ENCODE assay signal across 14 cellular contexts in the genomic region with DNA sequence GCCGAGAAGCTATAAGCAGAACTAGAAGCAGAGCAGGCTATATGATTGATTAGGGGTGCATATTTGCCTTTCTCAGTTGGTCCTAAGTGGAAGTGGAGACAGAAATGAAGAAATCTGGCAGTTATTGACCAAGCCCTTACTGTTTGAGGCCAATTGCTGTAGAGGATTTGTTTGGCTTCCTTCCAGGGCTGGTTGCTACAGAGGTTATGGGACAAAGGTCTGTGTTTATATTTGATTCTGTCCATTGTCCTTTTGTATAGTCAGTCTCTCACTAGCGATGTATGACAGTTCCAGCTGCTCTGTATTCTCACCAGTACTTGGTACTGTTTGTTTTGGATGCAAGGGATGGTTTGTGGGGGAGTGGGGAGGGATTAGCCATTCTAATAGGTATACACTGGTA. TPM values are rescaled to one million over a fixed set of nuclear protein-coding genes. Genes with fewer than 3 reads are reported as not detected.
A peak's percentile ranks its signal among the peaks of the same experiment; 100 is the strongest.
DNase-seq lines count a peak whose midpoint lies in the region; ATAC-seq and TF ChIP-seq lines count a peak whose summit lies in the region.
"Had no signal": no experiment of that assay in that cellular context is flagged by ENCODE, and none has a peak within 500 bp of the region (broad histone marks: within the 10 kb centered on the region; RNA-seq: fewer than 3 reads in every experiment).

No MANE protein-coding gene starts in this region.

- H3K4me3 Mint-ChIP-seq in activated naive CD4-positive, alpha-beta T cell treated with anti-CD3 and anti-CD28 coated beads, Interleukin-2, amount 10 ng/mL, durations not matched to agents 7 days and 5 days, result no peak overlapping the region

- no peak overlapping the region for H3K4me3 ChIP-seq in right lobe of liver
- H3K4me3 ChIP-seq: breast epithelium, psoas muscle had no signal

- H3K27ac ChIP-seq in right lobe of liver, result no peak overlapping the region
- H3K27ac ChIP-seq: breast epithelium, psoas muscle had no signal

- H3K9me3 ChIP-seq in right lobe of liver, result no peaks in the 10 kb centered on the region
- H3K9me3 ChIP-seq: breast epithelium, psoas muscle had no signal

- 11% methylated on average over 2 of the region's 2 CpGs for WGBS in right lobe of liver (ENCODE audit: insufficient coverage, low coverage, low lambda C conversion rate, missing lambda C conversion rate)

- no peaks in the 10 kb centered on the region for H3K4me1 Mint-ChIP-seq in activated naive CD4-positive, alpha-beta T cell treated with anti-CD3 and anti-CD28 coated beads, Interleukin-2, amount 10 ng/mL, durations not matched to agents 7 days and 5 days

- H3K27me3 Mint-ChIP-seq in activated naive CD4-positive, alpha-beta T cell treated with anti-CD3 and anti-CD28 coated beads, Interleukin-2, amount 10 ng/mL, durations not matched to agents 7 days and 5 days, result peaks cover 45% of the 10 kb centered on the region

- no peak for TF ChIP-seq CTCF in right lobe of liver (IDR thresholded peaks at IDR 0.05)

- H3K36me3 ChIP-seq in right lobe of liver, result no peaks in the 10 kb centered on the region
- H3K36me3 ChIP-seq: breast epithelium had no signal

- H3K9me3 Mint-ChIP-seq in activated naive CD4-positive, alpha-beta T cell treated with anti-CD3 and anti-CD28 coated beads, Interleukin-2, amount 10 ng/mL, durations not matched to agents 7 days and 5 days, result no peaks in the 10 kb centered on the region

- CTCF ChIA-PET in activated naive CD4-positive, alpha-beta T cell treated with anti-CD3 and anti-CD28 coated beads, Interleukin-2, amount 10 ng/mL, durations not matched to agents 7 days and 5 days (lab: Charles Lee), result interaction anchor here (0.9 to 1.1 kb wide), 2 partner anchors 15 to 82 kb away, joined by 3 to 4 read pairs; no protein-coding TSS in a partner anchor

- DNase-seq in DMS153 treated with DMSO at 0.1 percent for 48 hours (lab: John Stamatoyannopoulos, UW; ENCODE audit: unreplicated experiment), result peak; percentile 49
- DNase-seq in NCI-H146 (lab: John Stamatoyannopoulos, UW), result peak; percentile 94
- DNase-seq in NOMO-1 treated with dmso at 0.1 percent for 144 hours (lab: John Stamatoyannopoulos, UW; ENCODE audit: unreplicated experiment), result peak; percentile 85
- DNase-seq in right lobe of liver, result peak in 1 of 3 donors; percentile 83
- DNase-seq in hippocampal formation (lab: John Stamatoyannopoulos, UW), result no peak
- DNase-seq in activated naive CD4-positive, alpha-beta T cell treated with anti-CD3 and anti-CD28 coated beads, Interleukin-2, amount 10 ng/mL, durations not matched to agents 7 days and 5 days, result no peak
- no peak for DNase-seq in hypothalamus (lab: John Stamatoyannopoulos, UW)
- DNase-seq: activated naive CD4-positive, alpha-beta T cell; foreskin fibroblast; NCI-H226; psoas muscle; stimulated activated CD4-positive, alpha-beta T cell treated with anti-CD3 and anti-CD28 coated beads, Interleukin-1b, Interleukin-23, amount 100 ng/mL, for 48 hours had no signal

- H3K27me3 ChIP-seq in right lobe of liver, result no peaks in the 10 kb centered on the region

- intact Hi-C loops in right lobe of liver (cut with DNase I), result no loop called here

- peak; percentile 93 to 95 (median 94) for ATAC-seq in right lobe of liver
- no peak for ATAC-seq in HG03097 (IDR thresholded peaks at IDR 0.05; ENCODE audit: low FRiP score, unreplicated experiment)
- ATAC-seq: psoas muscle had no signal

- H3K4me1 ChIP-seq in right lobe of liver, result peaks cover 0 to 21% (median 8%) of the 10 kb centered on the region in 4 donors
- H3K4me1 ChIP-seq: breast epithelium, psoas muscle had no signal

- no peak overlapping the region for H3K27ac Mint-ChIP-seq in activated naive CD4-positive, alpha-beta T cell treated with anti-CD3 and anti-CD28 coated beads, Interleukin-2, amount 10 ng/mL, durations not matched to agents 7 days and 5 days

- H3K36me3 Mint-ChIP-seq in activated naive CD4-positive, alpha-beta T cell treated with anti-CD3 and anti-CD28 coated beads, Interleukin-2, amount 10 ng/mL, durations not matched to agents 7 days and 5 days, result no peaks in the 10 kb centered on the region

- no peak for TF ChIP-seq POLR2A in right lobe of liver (IDR thresholded peaks at IDR 0.05)

RNA-seq across cellular contexts. Expression of a gene that starts 7.3 kb away (rescaled TPM):
- total RNA-seq in right lobe of liver, result under 1 TPM in 4 of 6 experiments, not detected in 2; 0.09 to 0.53 (median 0.28) TPM

RNA-seq across cellular contexts. Expression of a gene that starts 55.2 kb away (rescaled TPM):
- total RNA-seq in right lobe of liver, result 10 to 100 TPM; 11.5 to 22.2 (median 16.1) TPM

Comparison
In these comparisons a context has a peak if more than half of its experiments do, and no peak if none do; other contexts are left out.
1. DNase-seq: peak in DMS153 treated with DMSO at 0.1 percent for 48 hours (single experiment), NCI-H146 (single experiment) and NOMO-1 treated with dmso at 0.1 percent for 144 hours (single experiment); none in hippocampal formation (0 of 2), activated naive CD4-positive, alpha-beta T cell treated with anti-CD3 and anti-CD28 coated beads, Interleukin-2, amount 10 ng/mL, durations not matched to agents 7 days and 5 days (single experiment) and hypothalamus (0 of 51).